ENCODE assay signal across 11 cellular contexts in the genomic region with DNA sequence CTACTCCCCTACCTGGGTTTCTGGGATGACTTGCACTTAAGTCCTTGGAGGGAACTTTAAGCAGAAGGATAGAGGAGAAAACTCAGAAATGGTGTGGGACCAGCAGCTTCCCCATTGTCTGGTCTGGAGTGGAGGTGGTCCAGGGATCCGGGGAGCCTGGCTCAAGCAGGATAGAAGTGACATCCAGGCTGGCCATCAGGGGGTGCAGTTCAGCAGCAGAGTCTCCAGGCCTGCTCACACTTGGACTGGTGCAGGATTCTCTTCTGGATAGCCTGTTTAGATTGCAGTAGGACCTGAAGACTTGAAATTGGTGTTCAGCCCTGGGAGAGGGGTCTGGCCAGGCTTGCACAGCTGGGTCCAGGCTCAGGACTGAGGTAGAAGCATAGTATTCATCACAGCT. TPM values are rescaled to one million over a fixed set of nuclear protein-coding genes. Genes with fewer than 3 reads are reported as not detected.
A peak's percentile ranks its signal among the peaks of the same experiment; 100 is the strongest.
DNase-seq lines count a peak whose midpoint lies in the region; ATAC-seq and TF ChIP-seq lines count a peak whose summit lies in the region.
"Not testable (repeated sequence)": the region's sequence is repeated elsewhere in the genome, so short reads cannot be mapped to it uniquely, and the experiment has no call there.
"Had no signal": no experiment of that assay in that cellular context is flagged by ENCODE, and none has a peak within 500 bp of the region (broad histone marks: within the 10 kb centered on the region; RNA-seq: fewer than 3 reads in every experiment).

No MANE protein-coding gene starts in this region.

- POLR2A ChIA-PET in OCI-LY7 (lab: Charles Lee), result not testable (repeated sequence)

- not testable (repeated sequence) for H3K4me1 ChIP-seq in OCI-LY7 (ENCODE audit: insufficient read depth, low read length, poor library complexity, severe bottlenecking); mucosa of descending colon (ENCODE audit: low read depth)

- TF ChIP-seq CTCF in OCI-LY7 (conservative IDR thresholded peaks at IDR 0.05; ENCODE audit: low read length), result 0 out of 2 replicates have a peak, but pooled peaks have one; percentile 16
- TF ChIP-seq CTCF in mucosa of descending colon (IDR thresholded peaks at IDR 0.05), result not testable (repeated sequence)

- H3K36me3 Mint-ChIP-seq in activated CD4-positive, alpha-beta T cell treated with anti-CD3 and anti-CD28 coated beads, Interleukin-2, amount 10 ng/mL, durations not matched to agents 24 days and 14 days (ENCODE audit: low read depth); stimulated activated naive B cell treated with anti-CD40 and anti-IgM and Interleukin-4, amounts not matched to agents 10 μg/mL and 1 μg/mL and 100 μg/mL, for 72 hours: not testable (repeated sequence)

- H3K4me3 ChIP-seq in OCI-LY7 (ENCODE audit: low read depth, low read length, poor library complexity, severe bottlenecking); mucosa of descending colon: not testable (repeated sequence)

- not testable (repeated sequence) for H3K36me3 ChIP-seq in OCI-LY7 (ENCODE audit: insufficient read depth, low read length); mucosa of descending colon (ENCODE audit: low read depth)

- intact Hi-C loops in OCI-LY7 (cut with micrococcal nuclease; ENCODE audit: unreplicated experiment); activated CD4-positive, alpha-beta T cell treated with anti-CD3 and anti-CD28 coated beads, Interleukin-2, amount 10 ng/mL, durations not matched to agents 24 days and 14 days (cut with micrococcal nuclease); left ventricle myocardium superior (cut with micrococcal nuclease); mucosa of descending colon (cut with DNase I, micrococcal nuclease): not testable (repeated sequence)

- not testable (repeated sequence) for H3K9me2 ChIP-seq in OCI-LY7 (ENCODE audit: insufficient read depth, low read length)

- H3K27ac Mint-ChIP-seq in activated CD4-positive, alpha-beta T cell treated with anti-CD3 and anti-CD28 coated beads, Interleukin-2, amount 10 ng/mL, durations not matched to agents 24 days and 14 days; stimulated activated naive B cell treated with anti-CD40 and anti-IgM and Interleukin-4, amounts not matched to agents 10 μg/mL and 1 μg/mL and 100 μg/mL, for 72 hours: not testable (repeated sequence)

- H3K27me3 Mint-ChIP-seq in activated CD4-positive, alpha-beta T cell treated with anti-CD3 and anti-CD28 coated beads, Interleukin-2, amount 10 ng/mL, durations not matched to agents 24 days and 14 days; stimulated activated naive B cell treated with anti-CD40 and anti-IgM and Interleukin-4, amounts not matched to agents 10 μg/mL and 1 μg/mL and 100 μg/mL, for 72 hours: not testable (repeated sequence)

- DNase-seq in OCI-LY7 (ENCODE audit: low spot score); left ventricle myocardium superior; mucosa of descending colon; stimulated activated naive B cell treated with anti-CD40 and anti-IgM and Interleukin-4, amounts not matched to agents 10 μg/mL and 1 μg/mL and 100 μg/mL, for 72 hours: not testable (repeated sequence)
- DNase-seq in activated CD4-positive, alpha-beta T cell treated with anti-CD3 and anti-CD28 coated beads, Interleukin-2, amount 10 ng/mL, durations not matched to agents 24 days and 14 days, result peak; percentile 21

- not testable (repeated sequence) for H3K9me3 Mint-ChIP-seq in activated CD4-positive, alpha-beta T cell treated with anti-CD3 and anti-CD28 coated beads, Interleukin-2, amount 10 ng/mL, durations not matched to agents 24 days and 14 days; stimulated activated naive B cell treated with anti-CD40 and anti-IgM and Interleukin-4, amounts not matched to agents 10 μg/mL and 1 μg/mL and 100 μg/mL, for 72 hours

- not testable (repeated sequence) for H3K4me1 Mint-ChIP-seq in activated CD4-positive, alpha-beta T cell treated with anti-CD3 and anti-CD28 coated beads, Interleukin-2, amount 10 ng/mL, durations not matched to agents 24 days and 14 days; stimulated activated naive B cell treated with anti-CD40 and anti-IgM and Interleukin-4, amounts not matched to agents 10 μg/mL and 1 μg/mL and 100 μg/mL, for 72 hours

- not testable (repeated sequence) for H3K4me2 ChIP-seq in OCI-LY7 (ENCODE audit: low read length)

- H3K4me3 Mint-ChIP-seq in activated CD4-positive, alpha-beta T cell treated with anti-CD3 and anti-CD28 coated beads, Interleukin-2, amount 10 ng/mL, durations not matched to agents 24 days and 14 days; stimulated activated naive B cell treated with anti-CD40 and anti-IgM and Interleukin-4, amounts not matched to agents 10 μg/mL and 1 μg/mL and 100 μg/mL, for 72 hours: not testable (repeated sequence)

- BruUV-seq in OCI-LY7 (replicated peaks; lab: Mats Ljungman, UMichigan), result not testable (repeated sequence)

- H3K9me3 ChIP-seq in OCI-LY7 (ENCODE audit: low read length); mucosa of descending colon: not testable (repeated sequence)

- ATAC-seq in GM19328 (IDR thresholded peaks at IDR 0.05; ENCODE audit: unreplicated experiment), result peak; percentile 9
- ATAC-seq in esophagus mucosa, result peak; percentile 65
- ATAC-seq in left ventricle myocardium superior, result peak; percentile 81
- peak; percentile 61 for ATAC-seq in mucosa of descending colon
- ATAC-seq in stimulated activated naive B cell treated with anti-CD40 and anti-IgM and Interleukin-4, amounts not matched to agents 10 μg/mL and 1 μg/mL and 100 μg/mL, for 72 hours (replicated peaks), result peak; percentile 29 to 31

- H4K20me1 ChIP-seq in OCI-LY7 (ENCODE audit: insufficient read depth, low read length), result not testable (repeated sequence)

- H3K27ac ChIP-seq in OCI-LY7 (ENCODE audit: low read depth, low read length, poor library complexity, severe bottlenecking), result not testable (repeated sequence)

- CTCF ChIA-PET in OCI-LY7 (lab: Charles Lee; ENCODE audit: unreplicated experiment), result not testable (repeated sequence)

- H2AFZ ChIP-seq in OCI-LY7 (ENCODE audit: low read length), result not testable (repeated sequence)

- H3K79me2 ChIP-seq in OCI-LY7 (ENCODE audit: insufficient read depth, low read depth, low read length), result not testable (repeated sequence)

RNA-seq across cellular contexts. Expression of gene SPDYE9, which starts 38.3 kb away (rescaled TPM):
- not detected in 2 replicates for total RNA-seq in OCI-LY7 (2014; rRNA removed; shearing (Covaris generic))
- not detected in 2 replicates for total RNA-seq in OCI-LY7 (2022)
- total RNA-seq in activated CD4-positive, alpha-beta T cell treated with anti-CD3 and anti-CD28 coated beads, Interleukin-2, amount 10 ng/mL, durations not matched to agents 24 days and 14 days, result not detected in 2 replicates
- total RNA-seq in esophagus mucosa, result not detected
- total RNA-seq in left ventricle myocardium superior, result not detected
- total RNA-seq in mucosa of descending colon, result not detected
- total RNA-seq: CD8-positive, alpha-beta memory T cell; H7; M059J; SJSA1 had no signal

Comparison
In these comparisons a context has a peak if more than half of its experiments do, and no peak if none do; other contexts are left out.
1. ATAC-seq: peak in every context shown above with its lines; median percentile 81 in left ventricle myocardium superior; 65 in esophagus mucosa; 61 in mucosa of descending colon; 30 in stimulated activated naive B cell treated with anti-CD40 and anti-IgM and Interleukin-4, amounts not matched to agents 10 μg/mL and 1 μg/mL and 100 μg/mL, for 72 hours; 9 in GM19328.